ENCODE assay signal across 23 cellular contexts in genomic region chr5:1876708-1877433, GRCh38. TPM values are rescaled to one million over a fixed set of nuclear protein-coding genes. Genes with fewer than 3 reads are reported as not detected.
DNase-seq lines count a peak whose midpoint lies in the region; ATAC-seq and TF ChIP-seq lines count a peak whose summit lies in the region.
"Had no signal": no experiment of that assay in that cellular context is flagged by ENCODE, and none has a peak within 500 bp of the region (broad histone marks: within the 10 kb centered on the region; RNA-seq: fewer than 3 reads in every experiment).

No MANE protein-coding gene starts in this region.

- no peak overlapping the region for H2AK5ac ChIP-seq in mesendoderm (ENCODE audit: low read length)

- H2BK15ac ChIP-seq in mesendoderm (replicated peaks; ENCODE audit: low read depth), result no peak overlapping the region

- H3K18ac ChIP-seq in mesendoderm (ENCODE audit: low read length), result no peak overlapping the region

- H3K9ac ChIP-seq in BLaER1, result no peak overlapping the region
- no peak overlapping the region for H3K9ac ChIP-seq in mesendoderm (ENCODE audit: low read length)

- peaks cover 42% of the 10 kb centered on the region for H3K4me1 Mint-ChIP-seq in WTC11

- H3K56ac ChIP-seq in mesendoderm (ENCODE audit: low read length), result no peak overlapping the region

- H3K79me2 ChIP-seq in mesendoderm (ENCODE audit: control insufficient read depth, insufficient read depth, low read length) (no peaks in the 10 kb centered on the region), osteoblast (ENCODE audit: insufficient read depth, low read length) (no peaks in the 10 kb centered on the region)

- no peak overlapping the region for H3K27ac Mint-ChIP-seq in WTC11

- ATAC-seq in WTC11, result no peak
- no peak for ATAC-seq in GM18868 (IDR thresholded peaks at IDR 0.05; ENCODE audit: unreplicated experiment)
- ATAC-seq: pancreas had no signal

- POLR2A ChIA-PET in WTC11 (lab: Charles Lee), result no interaction called here

- no peak overlapping the region for H4K5ac ChIP-seq in mesendoderm (ENCODE audit: low read length)

- H3K9me3 ChIP-seq in BLaER1 (peaks cover 33% of the 10 kb centered on the region), osteoblast (ENCODE audit: low read depth, low read length) (no peaks in the 10 kb centered on the region)
- H3K9me3 ChIP-seq: BE2C, pancreas, stomach, upper lobe of left lung had no signal

- no peaks in the 10 kb centered on the region for H3K79me1 ChIP-seq in mesendoderm (ENCODE audit: low read length)

- H3K27ac ChIP-seq in BLaER1, result no peak overlapping the region
- no peak overlapping the region for H3K27ac ChIP-seq in mesendoderm (ENCODE audit: low read depth, low read length)
- H3K27ac ChIP-seq in osteoblast (ENCODE audit: low read depth, low read length), result no peak overlapping the region
- H3K27ac ChIP-seq: pancreas, stomach, upper lobe of left lung had no signal

- no peaks in the 10 kb centered on the region for H3K9me3 Mint-ChIP-seq in WTC11
- H3K9me3 Mint-ChIP-seq: central memory CD8-positive, alpha-beta T cell had no signal

- H2AFZ ChIP-seq in osteoblast (ENCODE audit: low read length), result no peak overlapping the region

- DNase-seq in NCI-H748 (lab: John Stamatoyannopoulos, UW; ENCODE audit: unreplicated experiment), result peak; percentile 68
- no peak for DNase-seq in NCI-H748 treated with DMSO at 0.1 percent for 48 hours (lab: John Stamatoyannopoulos, UW)
- DNase-seq in WTC11 (ENCODE audit: low spot score), result no peak
- DNase-seq in mesendoderm, result peak; percentile 16
- no peak for DNase-seq in osteoblast (ENCODE audit: insufficient read length, low spot score, missing footprints)
- DNase-seq in NCI-H345 treated with DMSO at 0.1 percent for 48 hours (lab: John Stamatoyannopoulos, UW; ENCODE audit: unreplicated experiment), result no peak
- DNase-seq: 8988T; activated gamma-delta T cell treated with Interleukin-2 at 50 U/mL for 16 hours; anterior cingulate cortex; BE2C; effector memory CD4-positive, alpha-beta T cell; NCI-H2029; pancreas; SIG-M5; stimulated activated CD4-positive, alpha-beta T cell treated with anti-CD3 and anti-CD28 coated beads, Interleukin-2, amount 100 ng/mL, for 24 hours; stomach; T-helper 1 cell had no signal

- H3K36me3 Mint-ChIP-seq in WTC11, result peaks cover 11% of the 10 kb centered on the region

- TF ChIP-seq CTCF in WTC11 (IDR thresholded peaks at IDR 0.05) (no peak), osteoblast (IDR thresholded peaks at IDR 0.05; ENCODE audit: extremely low read depth, low read depth, low read length) (no peak)

- H3K4me3 ChIP-seq in BLaER1, result peak overlapping the region; percentile 36; the same call in 1 of the 2 replicates
- no peak overlapping the region for H3K4me3 ChIP-seq in mesendoderm (ENCODE audit: low read length)
- no peak overlapping the region for H3K4me3 ChIP-seq in osteoblast (ENCODE audit: insufficient read depth, low read length)
- H3K4me3 ChIP-seq: pancreas, upper lobe of left lung had no signal

- CTCF ChIA-PET in WTC11 (lab: Charles Lee), result interaction anchor here (1.3 kb wide), 1 partner anchor 112 kb away, joined by 3 read pairs; no protein-coding TSS in a partner anchor

- no CpG with 5 or more reads among the region's 48 CpGs for WGBS in mesendoderm (ENCODE audit: extremely low coverage, insufficient coverage, low lambda C conversion rate)

- H3K36me3 ChIP-seq in BLaER1, result no peaks in the 10 kb centered on the region
- no peaks in the 10 kb centered on the region for H3K36me3 ChIP-seq in mesendoderm (ENCODE audit: control insufficient read depth, insufficient read depth, low read length)
- no peaks in the 10 kb centered on the region for H3K36me3 ChIP-seq in osteoblast (ENCODE audit: insufficient read depth, low read length)
- H3K36me3 ChIP-seq: BE2C, pancreas, stomach, upper lobe of left lung had no signal

- peaks cover 92% of the 10 kb centered on the region for H3K27me3 Mint-ChIP-seq in WTC11 (ENCODE audit: low read depth)

- H2BK5ac ChIP-seq in mesendoderm (ENCODE audit: low read length), result no peak overlapping the region

- H2BK120ac ChIP-seq in mesendoderm (ENCODE audit: low read depth, low read length), result no peak overlapping the region

- peaks cover 38% of the 10 kb centered on the region for H3K4me1 ChIP-seq in BLaER1
- H3K4me1 ChIP-seq in mesendoderm (ENCODE audit: control insufficient read depth, low read depth, low read length), result no peaks in the 10 kb centered on the region
- H3K4me1 ChIP-seq in osteoblast (ENCODE audit: insufficient read depth, low read length), result no peaks in the 10 kb centered on the region
- H3K4me1 ChIP-seq: BE2C had no signal

- no peak overlapping the region for H3K4ac ChIP-seq in mesendoderm (ENCODE audit: low read depth, low read length)

- H3K27me3 ChIP-seq in BLaER1 (peaks cover 99% of the 10 kb centered on the region), mesendoderm (ENCODE audit: insufficient read depth, low read length, poor library complexity) (peaks cover 76% of the 10 kb centered on the region), osteoblast (ENCODE audit: insufficient read depth, low read length) (peaks cover 82% of the 10 kb centered on the region)

- no peak overlapping the region for H4K8ac ChIP-seq in mesendoderm (ENCODE audit: low read depth, low read length)

- peak overlapping the region; percentile 48 for H3K4me3 Mint-ChIP-seq in WTC11
- H3K4me3 Mint-ChIP-seq: central memory CD8-positive, alpha-beta T cell had no signal

- H3K4me2 ChIP-seq in BLaER1 (peak overlapping the region; percentile 60), mesendoderm (ENCODE audit: low read length) (peak overlapping the region; percentile 18), osteoblast (ENCODE audit: insufficient read depth, low read length) (no peak overlapping the region)

- H3K23ac ChIP-seq in mesendoderm (ENCODE audit: low read length), result no peak overlapping the region

- H4K20me1 ChIP-seq in BLaER1, result peaks cover 81% of the 10 kb centered on the region
- no peaks in the 10 kb centered on the region for H4K20me1 ChIP-seq in osteoblast (ENCODE audit: insufficient read depth, low read length)

TF ChIP-seq in WTC11, 78 proteins besides CTCF, POLR2A, EP300 and RAD21:
- TF ChIP-seq E2F5 (CRISPR knock-in tag; IDR thresholded peaks at IDR 0.05) (0 out of 2 replicates have a peak, but pooled peaks have one; percentile 10), FOXP1 (CRISPR knock-in tag; IDR thresholded peaks at IDR 0.05; ENCODE audit: borderline replicate concordance) (no peak)

RNA-seq across cellular contexts. Expression of gene IRX4, which starts 5.9 kb away (rescaled TPM):
- total RNA-seq in WTC11 (2021) (7.0 to 9.0 TPM (median 7.6 TPM) in 3 replicates), osteoblast (not detected in 2 replicates)
- 0.51 TPM for polyA plus RNA-seq in mesendoderm (2013, experiment 1 of 2)
- 0.48 TPM for polyA plus RNA-seq in mesendoderm (2013, experiment 2 of 2)
- total RNA-seq: G401, liver, pancreas, stomach had no signal
- polyA plus RNA-seq: liver had no signal

Comparison
In these comparisons a context has a peak if more than half of its experiments do, and no peak if none do; other contexts are left out.
1. DNase-seq: peak in NCI-H748 (single experiment) and mesendoderm (single experiment); none in NCI-H748 treated with DMSO at 0.1 percent for 48 hours (single experiment), WTC11 (single experiment), osteoblast (single experiment) and NCI-H345 treated with DMSO at 0.1 percent for 48 hours (single experiment).